In genomic region chr19:19191920-19192882, GRCh38 we compare ENCODE assay signal across 8 cellular contexts. TPM values are rescaled to one million over a fixed set of nuclear protein-coding genes. Genes with fewer than 3 reads are reported as not detected.
DNase-seq lines count a peak whose midpoint lies in the region; ATAC-seq, FAIRE-seq and TF ChIP-seq lines count a peak whose summit lies in the region.

TSS of gene BORCS8 (minus strand) at chr19:19192152. CDS start at chr19:19192117, 35 bp downstream.
TSS of gene RFXANK (plus strand) at chr19:19192258. CDS start at chr19:19193947, 1,689 bp downstream.

- H3K4me3 ChIP-seq in IMR-90 (ENCODE audit: insufficient read depth, low read depth, low read length) (peak within 1 kb of the TSS; percentile 96), endothelial cell of umbilical vein (replicated peaks in 1 of 3; ENCODE audit: insufficient read depth in 1 of 3, low read depth in 1 of 3, low read length in 3 of 3) (peak within 1 kb of the TSS; percentile 78 to 100 (median 98))

- CTCF ChIA-PET in IMR-90 (lab: Yijun Ruan, JAX) (no interaction called here), endothelial cell of umbilical vein (lab: Charles Lee) (interaction anchor here (0.7 to 2.9 kb wide), 3 partner anchors 10 to 151 kb away, joined by 4 to 13 read pairs (median 12); partner anchors contain the start of gene NR2C2AP)

- peak within 1 kb of the TSS; percentile 98 for H2AFZ ChIP-seq in IMR-90 (replicated peaks; ENCODE audit: low read length, poor library complexity)
- peak within 1 kb of the TSS; percentile 100 for H2AFZ ChIP-seq in endothelial cell of umbilical vein (ENCODE audit: low read depth, low read length)

- BruUV-seq in IMR-90 (replicated peaks; lab: Mats Ljungman, UMichigan): no TSS peak
- no TSS peak for BruUV-seq in endothelial cell of umbilical vein (replicated peaks; lab: Mats Ljungman, UMichigan)

- POLR2A ChIA-PET in IMR-90 (lab: Charles Lee; ENCODE audit: unreplicated experiment): interaction anchor here (0.5 to 1.0 kb wide), 3 partner anchors 11 to 135 kb away, joined by 3 to 26 read pairs (median 5); partner anchors contain the start of gene NR2C2AP
- POLR2A ChIA-PET in endothelial cell of umbilical vein (lab: Charles Lee): interaction anchor here (0.6 to 1.1 kb wide), 3 partner anchors 9 to 630 kb away, joined by 3 to 6 read pairs (median 5); no protein-coding TSS in a partner anchor

- WGBS in IMR-90 (ENCODE audit: extremely low coverage in 2 of 2, insufficient read length in 1 of 2), 2 experiments: 0% methylated on average over 16 of the region's 66 CpGs; no CpG with 5 or more reads in 1 of the 2 experiments

- H3K9ac ChIP-seq in IMR-90 (ENCODE audit: low read depth, low read length) (peak within 1 kb of the TSS; percentile 97), endothelial cell of umbilical vein (replicated peaks; ENCODE audit: extremely low read depth, insufficient read depth, low read length) (peak within 1 kb of the TSS; percentile 99)

- H4K20me1 ChIP-seq in IMR-90 (ENCODE audit: insufficient read depth, low read length) (peaks cover 9% of the 10 kb centered on the region), endothelial cell of umbilical vein (replicated peaks; ENCODE audit: control insufficient read depth, extremely low read depth, insufficient read depth, low read length) (no peaks in the 10 kb centered on the region)

- in situ Hi-C loops in IMR-90 (cut with MboI; ENCODE audit: low sequenced_read_pairs): no loop called here

- H2BK5ac ChIP-seq in IMR-90 (ENCODE audit: low read depth, low read length, poor library complexity, severe bottlenecking): peak within 1 kb of the TSS; percentile 93

- peak within 1 kb of the TSS; percentile 92 for H3K4me2 ChIP-seq in IMR-90 (ENCODE audit: low read depth, low read length)
- H3K4me2 ChIP-seq in endothelial cell of umbilical vein (ENCODE audit: insufficient read depth, low read length): peak within 1 kb of the TSS; percentile 89

- TF ChIP-seq RAD21 in IMR-90 (IDR thresholded peaks at IDR 0.05; ENCODE audit: low read length): no peak

- peaks cover 29% of the 10 kb centered on the region for H3K79me2 ChIP-seq in endothelial cell of umbilical vein (ENCODE audit: control insufficient read depth, insufficient read depth, low read length)

- dilution Hi-C loops in IMR-90 (cut with HindIII; ENCODE audit: low sequenced_read_pairs, unreplicated experiment) (no loop called here), endothelial cell of umbilical vein (cut with MboI; ENCODE audit: extremely low pct_ligation_motif_present, low sequenced_read_pairs) (no loop called here)

- peak; percentile 99 for FAIRE-seq in endothelial cell of umbilical vein (lab: Jason Lieb, UNC)

- peak within 1 kb of the TSS; percentile 66; the same call in 1 of the 3 replicates for H2BK15ac ChIP-seq in IMR-90 (ENCODE audit: low read depth, low read length)

- H3K4ac ChIP-seq in IMR-90 (ENCODE audit: low read depth, low read length): peak within 1 kb of the TSS; percentile 89

- peak within 1 kb of the TSS; percentile 96 for H4K91ac ChIP-seq in IMR-90 (ENCODE audit: insufficient read depth, low read depth, low read length)

- DNase-seq in DMS 273 (lab: John Stamatoyannopoulos, UW; ENCODE audit: unreplicated experiment) (peak; percentile 100), IMR-90 (peak; percentile 98), OCI-M1 (lab: John Stamatoyannopoulos, UW) (peak; percentile 99), activated T-cell treated with anti-CD3 and anti-CD28 coated beads for 24 hours (ENCODE audit: low read depth) (peak; percentile 99), endothelial cell of umbilical vein (ENCODE audit: low read depth, low spot score) (peak; percentile 100), midbrain (lab: John Stamatoyannopoulos, UW) (peak; percentile 99)
- peak; percentile 98 to 99 for DNase-seq in stimulated activated CD8-positive, alpha-beta memory T cell treated with anti-CD3 and anti-CD28 coated beads, Interleukin-2, amount 100 ng/mL, for 1 hour (ENCODE audit: low read depth in 2 of 2)

- intact Hi-C loops in IMR-90 (cut with micrococcal nuclease): loop anchor here (2.0 kb wide), 1 partner anchor 129 kb away; the partner anchor contains the start of genes MAU2 and SUGP1
- intact Hi-C loops in endothelial cell of umbilical vein (cut with micrococcal nuclease): loop anchor here (1.0 to 10.0 kb wide), 4 partner anchors 11 to 293 kb away; partner anchors contain the start of genes MAU2, NR2C2AP and SUGP1

- H3K79me1 ChIP-seq in IMR-90 (ENCODE audit: low read depth in 1 of 2, low read length in 2 of 2): peaks cover 42 to 64% of the 10 kb centered on the region in 2 experiments

- H2BK20ac ChIP-seq in IMR-90 (ENCODE audit: low read depth, low read length): no peak within 1 kb of the TSS

- no peak for TF ChIP-seq CTCF in IMR-90 (conservative IDR thresholded peaks at IDR 0.05; ENCODE audit: low read depth, low read length)
- no peak for TF ChIP-seq CTCF in endothelial cell of umbilical vein (IDR thresholded peaks at IDR 0.05; ENCODE audit: extremely low read depth in 1 of 2, insufficient read depth in 1 of 2, low read depth in 1 of 2, low read length in 2 of 2)

- peak within 1 kb of the TSS; percentile 77 for H3K23ac ChIP-seq in IMR-90 (ENCODE audit: low read depth, low read length)

- H2AK9ac ChIP-seq in IMR-90 (replicated peaks; ENCODE audit: low read depth, low read length, poor library complexity): peak within 1 kb of the TSS; percentile 88

- no peaks in the 10 kb centered on the region for H3K27me3 ChIP-seq in IMR-90 (ENCODE audit: control insufficient read depth, insufficient read depth, low read length)
- no peaks in the 10 kb centered on the region for H3K27me3 ChIP-seq in endothelial cell of umbilical vein (ENCODE audit: control insufficient read depth in 2 of 2, insufficient read depth in 2 of 2, low read length in 2 of 2)

- TF ChIP-seq POLR2A in IMR-90 (IDR thresholded peaks at IDR 0.05; ENCODE audit: low read depth, low read length) (no peak), endothelial cell of umbilical vein (IDR thresholded peaks at IDR 0.05; ENCODE audit: low read depth, low read length) (peak; percentile 52)

- H3K27ac ChIP-seq in IMR-90 (ENCODE audit: insufficient read depth, low read length): peak within 1 kb of the TSS; percentile 98
- H3K27ac ChIP-seq in endothelial cell of umbilical vein (ENCODE audit: insufficient read depth, low read depth, low read length): peak within 1 kb of the TSS; percentile 98

- peak within 1 kb of the TSS; percentile 78 for H2BK120ac ChIP-seq in IMR-90 (ENCODE audit: low read depth, low read length)

- peak within 1 kb of the TSS; percentile 93 for H3K18ac ChIP-seq in IMR-90 (ENCODE audit: low read depth, low read length)

- peak within 1 kb of the TSS; percentile 84 for H3K14ac ChIP-seq in IMR-90 (replicated peaks; ENCODE audit: low read depth, low read length)

- H4K5ac ChIP-seq in IMR-90 (ENCODE audit: low read depth, low read length): peak within 1 kb of the TSS; percentile 96

- no peaks in the 10 kb centered on the region; the same call in 1 of the 2 replicates for H3K9me1 ChIP-seq in IMR-90 (ENCODE audit: insufficient read depth, low read length)
- no peaks in the 10 kb centered on the region for H3K9me1 ChIP-seq in endothelial cell of umbilical vein (replicated peaks; ENCODE audit: control insufficient read depth, extremely low read depth, insufficient read depth, low read length)

- peak within 1 kb of the TSS; percentile 95 to 99 for H4K8ac ChIP-seq in IMR-90 (ENCODE audit: low read depth in 2 of 2, low read length in 2 of 2)

- H3K4me1 ChIP-seq in IMR-90 (ENCODE audit: control insufficient read depth, insufficient read depth, low read length) (peaks cover 6% of the 10 kb centered on the region; the same call in 1 of the 2 replicates), endothelial cell of umbilical vein (ENCODE audit: control insufficient read depth, extremely low read depth, insufficient read depth, low read length) (peaks cover 15% of the 10 kb centered on the region)

- H3K56ac ChIP-seq in IMR-90 (ENCODE audit: extremely low read depth, insufficient read depth, low read length): peak within 1 kb of the TSS; percentile 88

- peak within 1 kb of the TSS; percentile 88 for H2AK5ac ChIP-seq in IMR-90 (ENCODE audit: low read depth, low read length)

- ATAC-seq in GM21528 (IDR thresholded peaks at IDR 0.05; ENCODE audit: low FRiP score, unreplicated experiment) (peak; percentile 80), IMR-90 (ENCODE audit: low read depth) (peak; percentile 95)

- peaks cover 12% of the 10 kb centered on the region for H3K36me3 ChIP-seq in IMR-90 (ENCODE audit: control insufficient read depth, insufficient read depth, low read length)
- H3K36me3 ChIP-seq in endothelial cell of umbilical vein (ENCODE audit: control insufficient read depth in 2 of 2, extremely low read depth in 1 of 2, insufficient read depth in 2 of 2, low read length in 2 of 2): peaks cover 0 to 7% of the 10 kb centered on the region in 2 experiments

- H3K9me3 ChIP-seq in IMR-90 (ENCODE audit: control insufficient read depth, insufficient read depth, low read length) (no peaks in the 10 kb centered on the region), endothelial cell of umbilical vein (replicated peaks; ENCODE audit: control insufficient read depth, insufficient read depth, low read length) (no peaks in the 10 kb centered on the region)

RNA-seq across cellular contexts. Expression of gene BORCS8, which starts in this region (rescaled TPM):
- total RNA-seq in IMR-90 (2012; rRNA removed) (14.7 and 16.7 TPM in 2 replicates), endothelial cell of umbilical vein (35.6 and 45.8 TPM in 2 replicates)
- polyA plus RNA-seq in IMR-90 (2012; rRNA removed) (33.9 and 40.3 TPM in 2 replicates), endothelial cell of umbilical vein (37.4 and 49.7 TPM in 2 replicates)
- 20.3 and 38.1 TPM in 2 replicates for polyA plus RNA-seq in IMR-90 (2012; cell fraction: cytosol; rRNA removed)
- polyA plus RNA-seq in IMR-90 (2012; cell fraction: nucleus; rRNA removed; ENCODE audit: low replicate concordance): 29.8 and 42.9 TPM in 2 replicates
- polyA plus RNA-seq in endothelial cell of umbilical vein (2011; cell fraction: cytosol; rRNA removed): 30.4 and 34.0 TPM in 2 replicates
- 27.2 and 27.9 TPM in 2 replicates for polyA plus RNA-seq in endothelial cell of umbilical vein (2011; cell fraction: nucleus; rRNA removed)
- 23.4 and 24.3 TPM in 2 replicates for polyA plus RNA-seq in endothelial cell of umbilical vein (2012)
- polyA minus RNA-seq in endothelial cell of umbilical vein: 28.2 and 29.3 TPM in 2 replicates
- polyA minus RNA-seq in endothelial cell of umbilical vein (2011; cell fraction: cytosol; rRNA and poly(A)+ RNA removed): 7.0 TPM
- polyA minus RNA-seq in endothelial cell of umbilical vein (2011; cell fraction: nucleus; rRNA and poly(A)+ RNA removed): 11.6 and 18.9 TPM in 2 replicates

RNA-seq across cellular contexts. Expression of gene RFXANK, which starts in this region (rescaled TPM):
- total RNA-seq in IMR-90 (2012; rRNA removed): 61.4 and 68.3 TPM in 2 replicates
- polyA plus RNA-seq in IMR-90 (2012; rRNA removed): 97.8 and 109 TPM in 2 replicates
- polyA plus RNA-seq in IMR-90 (2012; cell fraction: cytosol; rRNA removed): 97.2 and 177 TPM in 2 replicates
- 235 and 419 TPM in 2 replicates for polyA plus RNA-seq in IMR-90 (2012; cell fraction: nucleus; rRNA removed; ENCODE audit: low replicate concordance)
- total RNA-seq in endothelial cell of umbilical vein: 105 and 118 TPM in 2 replicates
- 124 and 146 TPM in 2 replicates for polyA plus RNA-seq in endothelial cell of umbilical vein
- polyA plus RNA-seq in endothelial cell of umbilical vein (2011; cell fraction: cytosol; rRNA removed): 72.0 and 99.3 TPM in 2 replicates
- 138 and 160 TPM in 2 replicates for polyA plus RNA-seq in endothelial cell of umbilical vein (2011; cell fraction: nucleus; rRNA removed)
- polyA plus RNA-seq in endothelial cell of umbilical vein (2012): 129 and 136 TPM in 2 replicates
- 49.7 and 66.9 TPM in 2 replicates for polyA minus RNA-seq in endothelial cell of umbilical vein
- polyA minus RNA-seq in endothelial cell of umbilical vein (2011; cell fraction: cytosol; rRNA and poly(A)+ RNA removed): 47.1 TPM
- 33.6 and 44.3 TPM in 2 replicates for polyA minus RNA-seq in endothelial cell of umbilical vein (2011; cell fraction: nucleus; rRNA and poly(A)+ RNA removed)

Comparison
In these comparisons a context has a peak if more than half of its experiments do, and no peak if none do; other contexts are left out.
1. Peak in every context shown above with its lines: DNase-seq, ATAC-seq, H3K4me3 ChIP-seq and H3K27ac ChIP-seq.